28 cellular contexts compared by ENCODE assay signal in genomic region chr10:16884485-16884884, GRCh38.
"Had no signal": no experiment of that assay in that cellular context is flagged by ENCODE, and none has a peak within 500 bp of the region (broad histone marks: within the 10 kb centered on the region; RNA-seq: fewer than 3 reads in every experiment).

No MANE protein-coding gene starts in this region.

- DNase-seq: natural killer cell; occipital lobe; ovary; psoas muscle; right cardiac atrium; right lobe of liver; sigmoid colon; small intestine; stimulated activated CD4-positive, alpha-beta T cell treated with anti-CD3 and anti-CD28 coated beads, Interleukin-15, amount 100 ng/mL, for 24 hours; stimulated activated CD4-positive, alpha-beta T cell treated with anti-CD3 and anti-CD28 coated beads, Interleukin-2, amount 100 ng/mL, for 24 hours; stimulated activated CD4-positive, alpha-beta T cell treated with anti-CD3 and anti-CD28 coated beads, Interleukin-2, amount 100 ng/mL, for 48 hours; stimulated activated CD4-positive, alpha-beta T cell treated with anti-CD3 and anti-CD28 coated beads, Interleukin-4, amount 100 ng/mL, for 24 hours; stimulated activated naive B cell treated with anti-CD40 and anti-IgM and Interleukin-4, amounts not matched to agents 10 μg/mL and 1 μg/mL and 100 μg/mL, for 72 hours; stimulated activated naive CD4-positive, alpha-beta T cell treated with Interleukin-2 at 50 U/mL for 16 hours; stimulated activated naive CD8-positive, alpha-beta T cell treated with anti-CD3 and anti-CD28 coated beads, Interleukin-15, amount 100 ng/mL, for 72 hours; substantia nigra; testis; thyroid gland; trophoblast cell had no signal

- H3K9me3 ChIP-seq: ovary, psoas muscle, right lobe of liver, sigmoid colon, suprapubic skin, testis, thyroid gland, tibial nerve, upper lobe of left lung, vagina had no signal

- H3K4me1 Mint-ChIP-seq: natural killer cell; stimulated activated effector memory CD8-positive, alpha-beta T cell treated with anti-CD3 and anti-CD28 coated beads, Interleukin-12 subunit alpha, Interleukin-12 subunit beta, amount 100 ng/mL, for 72 hours; stimulated activated naive CD8-positive, alpha-beta T cell treated with anti-CD3 and anti-CD28 coated beads, Interleukin-15, amount 100 ng/mL, for 72 hours had no signal

- H3K9me3 Mint-ChIP-seq: natural killer cell; stimulated activated effector memory CD8-positive, alpha-beta T cell treated with anti-CD3 and anti-CD28 coated beads, Interleukin-12 subunit alpha, Interleukin-12 subunit beta, amount 100 ng/mL, for 72 hours; stimulated activated naive B cell treated with anti-CD40 and anti-IgM and Interleukin-4, amounts not matched to agents 10 μg/mL and 1 μg/mL and 100 μg/mL, for 72 hours; stimulated activated naive CD8-positive, alpha-beta T cell treated with anti-CD3 and anti-CD28 coated beads, Interleukin-15, amount 100 ng/mL, for 72 hours had no signal

- H3K4me1 ChIP-seq: neural progenitor cell, parathyroid adenoma, psoas muscle, right lobe of liver, sigmoid colon, suprapubic skin, testis, tibial nerve, upper lobe of left lung, vagina had no signal

- ATAC-seq: natural killer cell; psoas muscle; right cardiac atrium; right lobe of liver; stimulated activated effector memory CD8-positive, alpha-beta T cell treated with anti-CD3 and anti-CD28 coated beads, Interleukin-12 subunit alpha, Interleukin-12 subunit beta, amount 100 ng/mL, for 72 hours; stimulated activated naive B cell treated with anti-CD40 and anti-IgM and Interleukin-4, amounts not matched to agents 10 μg/mL and 1 μg/mL and 100 μg/mL, for 72 hours; stimulated activated naive CD8-positive, alpha-beta T cell treated with anti-CD3 and anti-CD28 coated beads, Interleukin-15, amount 100 ng/mL, for 72 hours had no signal

- H3K27ac ChIP-seq: neural progenitor cell, ovary, parathyroid adenoma, psoas muscle, right lobe of liver, sigmoid colon, suprapubic skin, testis, thyroid gland, tibial nerve, upper lobe of left lung, vagina had no signal

- H3K36me3 ChIP-seq: neural progenitor cell, ovary, right lobe of liver, sigmoid colon, suprapubic skin, thyroid gland, tibial nerve, upper lobe of left lung, vagina had no signal

- H3K27me3 ChIP-seq: neural progenitor cell, ovary, right lobe of liver, sigmoid colon, suprapubic skin, testis, thyroid gland, tibial nerve, upper lobe of left lung, vagina had no signal

- H3K27me3 Mint-ChIP-seq: progenitor cell of endocrine pancreas; stimulated activated naive CD8-positive, alpha-beta T cell treated with anti-CD3 and anti-CD28 coated beads, Interleukin-15, amount 100 ng/mL, for 72 hours had no signal

- H3K27ac Mint-ChIP-seq: natural killer cell; nephron; neural progenitor cell; progenitor cell of endocrine pancreas; stimulated activated effector memory CD8-positive, alpha-beta T cell treated with anti-CD3 and anti-CD28 coated beads, Interleukin-12 subunit alpha, Interleukin-12 subunit beta, amount 100 ng/mL, for 72 hours; stimulated activated naive B cell treated with anti-CD40 and anti-IgM and Interleukin-4, amounts not matched to agents 10 μg/mL and 1 μg/mL and 100 μg/mL, for 72 hours; stimulated activated naive CD8-positive, alpha-beta T cell treated with anti-CD3 and anti-CD28 coated beads, Interleukin-15, amount 100 ng/mL, for 72 hours had no signal

- H3K36me3 Mint-ChIP-seq: natural killer cell; neural progenitor cell; stimulated activated effector memory CD8-positive, alpha-beta T cell treated with anti-CD3 and anti-CD28 coated beads, Interleukin-12 subunit alpha, Interleukin-12 subunit beta, amount 100 ng/mL, for 72 hours; stimulated activated naive B cell treated with anti-CD40 and anti-IgM and Interleukin-4, amounts not matched to agents 10 μg/mL and 1 μg/mL and 100 μg/mL, for 72 hours had no signal

- H3K4me3 Mint-ChIP-seq: natural killer cell; nephron; neural progenitor cell; stimulated activated effector memory CD8-positive, alpha-beta T cell treated with anti-CD3 and anti-CD28 coated beads, Interleukin-12 subunit alpha, Interleukin-12 subunit beta, amount 100 ng/mL, for 72 hours; stimulated activated naive B cell treated with anti-CD40 and anti-IgM and Interleukin-4, amounts not matched to agents 10 μg/mL and 1 μg/mL and 100 μg/mL, for 72 hours; stimulated activated naive CD8-positive, alpha-beta T cell treated with anti-CD3 and anti-CD28 coated beads, Interleukin-15, amount 100 ng/mL, for 72 hours had no signal

- H3K4me3 ChIP-seq: neural progenitor cell, ovary, psoas muscle, right lobe of liver, sigmoid colon, suprapubic skin, testis, thyroid gland, tibial nerve, upper lobe of left lung, vagina had no signal
